In the genomic region with DNA sequence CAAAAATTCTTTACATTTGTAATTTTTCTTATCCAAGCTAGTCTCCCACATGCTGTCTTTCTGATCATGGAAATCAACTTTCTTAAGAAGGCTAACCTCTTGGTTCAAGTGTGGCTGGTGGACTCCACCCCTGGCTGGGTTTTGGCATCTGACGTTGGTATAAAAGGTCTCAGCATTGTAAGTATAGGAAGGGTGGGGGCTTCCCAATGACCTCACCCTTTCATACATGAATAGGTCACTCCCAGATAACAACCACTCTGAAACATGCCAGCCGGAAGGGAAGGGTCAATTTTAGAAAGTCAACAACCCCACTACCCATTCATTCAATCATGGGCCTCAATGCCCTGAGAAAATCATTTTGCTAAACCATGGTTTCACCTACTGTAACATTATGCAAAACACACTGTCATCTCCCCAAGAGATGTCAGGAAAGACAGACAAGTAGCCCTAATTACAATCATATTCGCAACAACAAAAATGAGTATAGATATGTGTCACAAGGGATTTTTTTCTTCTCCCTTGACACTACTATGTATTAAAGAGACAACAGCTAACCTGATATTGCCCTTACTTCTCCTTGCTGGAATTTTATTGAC, we compare ENCODE assay signal across 21 cellular contexts. TPM values are rescaled to one million over a fixed set of nuclear protein-coding genes. Genes with fewer than 3 reads are reported as not detected.
DNase-seq lines count a peak whose midpoint lies in the region; ATAC-seq and TF ChIP-seq lines count a peak whose summit lies in the region.
"Had no signal": no experiment of that assay in that cellular context is flagged by ENCODE, and none has a peak within 500 bp of the region (broad histone marks: within the 10 kb centered on the region; RNA-seq: fewer than 3 reads in every experiment).

No MANE protein-coding gene starts in this region.

- DNase-seq in NCI-H2081 (lab: John Stamatoyannopoulos, UW): no peak
- DNase-seq in brain microvascular endothelial cell: no peak
- no peak for DNase-seq in omental fat pad (ENCODE audit: low spot score)
- DNase-seq in NCI-H510A (lab: John Stamatoyannopoulos, UW): no peak
- DNase-seq: ACHN; Caco-2; CD4-positive, CD25-positive, alpha-beta regulatory T cell; DMS153; EL; H9; NCI-H1417; NCI-H2029; NCI-H82; PC-9; SW 1271 had no signal

- ATAC-seq in GM18502 (IDR thresholded peaks at IDR 0.05; ENCODE audit: poor library complexity, unreplicated experiment): peak; percentile 74
- ATAC-seq in GM18867 (IDR thresholded peaks at IDR 0.05; ENCODE audit: unreplicated experiment): peak; percentile 42
- peak; percentile 59 for ATAC-seq in HG02642 (IDR thresholded peaks at IDR 0.05; ENCODE audit: poor library complexity, unreplicated experiment)
- ATAC-seq in HG03565 (IDR thresholded peaks at IDR 0.05; ENCODE audit: unreplicated experiment): peak; percentile 72
- ATAC-seq in omental fat pad (ENCODE audit: low FRiP score): no peak
- ATAC-seq: K562 had no signal

- H3K36me3 ChIP-seq in brain microvascular endothelial cell (replicated peaks): no peaks in the 10 kb centered on the region
- H3K36me3 ChIP-seq: SJSA1 had no signal

- no peak overlapping the region for H3K4me3 ChIP-seq in brain microvascular endothelial cell (ENCODE audit: low read depth, low read length)
- H3K4me3 ChIP-seq: K562, PC-9, SJSA1 had no signal

- in situ Hi-C loops in brain microvascular endothelial cell (cut with HindIII; ENCODE audit: low pct_ligation_motif_present, low sequenced_read_pairs): no loop called here

- TF ChIP-seq CTCF in brain microvascular endothelial cell (IDR thresholded peaks at IDR 0.05; ENCODE audit: low read depth, low read length, missing control alignments) (no peak), omental fat pad (IDR thresholded peaks at IDR 0.05) (no peak)

- H3K27me3 ChIP-seq in brain microvascular endothelial cell (replicated peaks): no peaks in the 10 kb centered on the region
- H3K27me3 ChIP-seq: SJSA1 had no signal

- H3K27ac ChIP-seq in brain microvascular endothelial cell: no peak overlapping the region
- H3K27ac ChIP-seq: PC-9, SJSA1 had no signal

RNA-seq across cellular contexts. Expression of gene PCSK5, which starts 31.9 kb away (rescaled TPM):
- total RNA-seq in omental fat pad: 10 to 100 TPM; 37.7 to 53.4 (median 43.1) TPM
- total RNA-seq: K562 had no signal
